2 cellular contexts compared by ENCODE assay signal in the genomic region with DNA sequence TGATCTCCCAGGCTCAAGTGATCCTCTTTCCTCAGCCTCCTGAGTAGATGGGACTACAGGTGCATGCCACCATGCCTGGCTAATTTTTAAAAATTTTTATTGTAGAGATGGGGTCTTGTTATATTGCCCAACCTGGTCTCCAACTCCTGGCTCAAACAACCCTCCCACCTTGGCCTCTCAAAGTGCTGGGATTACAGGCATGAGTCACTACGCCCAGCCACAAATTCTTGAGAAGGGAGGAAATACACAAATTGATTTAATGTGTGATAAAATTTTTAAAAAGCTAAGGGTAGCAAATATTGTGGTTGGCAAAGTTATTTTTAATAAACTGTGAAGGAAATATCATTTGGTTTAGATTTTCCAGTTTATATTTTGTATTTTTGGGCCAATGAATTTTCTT.
TF ChIP-seq lines count a peak whose summit lies in the region.

No MANE protein-coding gene starts in this region.

TF ChIP-seq in SK-N-SH, 30 proteins besides CTCF, POLR2A, EP300 and RAD21 (continued from another document):
- TF ChIP-seq, protein P1, sequence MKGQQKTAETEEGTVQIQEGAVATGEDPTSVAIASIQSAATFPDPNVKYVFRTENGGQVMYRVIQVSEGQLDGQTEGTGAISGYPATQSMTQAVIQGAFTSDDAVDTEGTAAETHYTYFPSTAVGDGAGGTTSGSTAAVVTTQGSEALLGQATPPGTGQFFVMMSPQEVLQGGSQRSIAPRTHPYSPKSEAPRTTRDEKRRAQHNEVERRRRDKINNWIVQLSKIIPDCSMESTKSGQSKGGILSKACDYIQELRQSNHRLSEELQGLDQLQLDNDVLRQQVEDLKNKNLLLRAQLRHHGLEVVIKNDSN (IDR thresholded peaks at IDR 0.05; ENCODE audit: borderline replicate concordance, low read depth), result no peak
- TF ChIP-seq NRF1 (IDR thresholded peaks at IDR 0.05; ENCODE audit: low read depth, low read length) (no peak), RFX5 (IDR thresholded peaks at IDR 0.05; ENCODE audit: low read length) (no peak), FOXM1 (IDR thresholded peaks at IDR 0.05; ENCODE audit: low read depth) (no peak), SMC3 (IDR thresholded peaks at IDR 0.05; ENCODE audit: low read depth, low read length) (no peak)

TF ChIP-seq in SK-N-SH treated with all-trans-retinoic acid at 6 μM for 48 hours, 23 proteins besides CTCF, POLR2A, EP300 and RAD21 (continued from another document):
- TF ChIP-seq TSHZ2 (CRISPR knock-in tag; IDR thresholded peaks at IDR 0.05), result no peak
- no peak for TF ChIP-seq ZFP30 (CRISPR knock-in tag; IDR thresholded peaks at IDR 0.05)
- no peak for TF ChIP-seq TOX (CRISPR knock-in tag; IDR thresholded peaks at IDR 0.05; ENCODE audit: borderline replicate concordance)
- no peak for TF ChIP-seq CREB5 (CRISPR knock-in tag; IDR thresholded peaks at IDR 0.05; ENCODE audit: low read depth)
- no peak for TF ChIP-seq ZNF8 (CRISPR knock-in tag; IDR thresholded peaks at IDR 0.05)
- no peak for TF ChIP-seq SNAI2 (CRISPR knock-in tag; IDR thresholded peaks at IDR 0.05)
- no peak for TF ChIP-seq OSR1 (CRISPR knock-in tag; IDR thresholded peaks at IDR 0.05)
- TF ChIP-seq, protein P2, sequence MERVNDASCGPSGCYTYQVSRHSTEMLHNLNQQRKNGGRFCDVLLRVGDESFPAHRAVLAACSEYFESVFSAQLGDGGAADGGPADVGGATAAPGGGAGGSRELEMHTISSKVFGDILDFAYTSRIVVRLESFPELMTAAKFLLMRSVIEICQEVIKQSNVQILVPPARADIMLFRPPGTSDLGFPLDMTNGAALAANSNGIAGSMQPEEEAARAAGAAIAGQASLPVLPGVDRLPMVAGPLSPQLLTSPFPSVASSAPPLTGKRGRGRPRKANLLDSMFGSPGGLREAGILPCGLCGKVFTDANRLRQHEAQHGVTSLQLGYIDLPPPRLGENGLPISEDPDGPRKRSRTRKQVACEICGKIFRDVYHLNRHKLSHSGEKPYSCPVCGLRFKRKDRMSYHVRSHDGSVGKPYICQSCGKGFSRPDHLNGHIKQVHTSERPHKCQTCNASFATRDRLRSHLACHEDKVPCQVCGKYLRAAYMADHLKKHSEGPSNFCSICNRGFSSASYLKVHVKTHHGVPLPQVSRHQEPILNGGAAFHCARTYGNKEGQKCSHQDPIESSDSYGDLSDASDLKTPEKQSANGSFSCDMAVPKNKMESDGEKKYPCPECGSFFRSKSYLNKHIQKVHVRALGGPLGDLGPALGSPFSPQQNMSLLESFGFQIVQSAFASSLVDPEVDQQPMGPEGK (CRISPR knock-in tag; IDR thresholded peaks at IDR 0.05; ENCODE audit: borderline replicate concordance), result no peak
- no peak for TF ChIP-seq CSRNP3 (CRISPR knock-in tag; IDR thresholded peaks at IDR 0.05)
- no peak for TF ChIP-seq ZFP3 (CRISPR knock-in tag; IDR thresholded peaks at IDR 0.05)
- no peak for TF ChIP-seq ZNF565 (CRISPR knock-in tag; conservative IDR thresholded peaks at IDR 0.05; ENCODE audit: low read depth)
- TF ChIP-seq ZC3H10 (CRISPR knock-in tag; IDR thresholded peaks at IDR 0.05), result no peak
- no peak for TF ChIP-seq ARNTL (CRISPR knock-in tag; IDR thresholded peaks at IDR 0.05; ENCODE audit: borderline replicate concordance, low read depth)
- no peak for TF ChIP-seq TCF4 (CRISPR knock-in tag; IDR thresholded peaks at IDR 0.05; ENCODE audit: borderline replicate concordance)
- TF ChIP-seq GLIS3 (CRISPR knock-in tag; IDR thresholded peaks at IDR 0.05), result no peak
- TF ChIP-seq CSDC2 (CRISPR knock-in tag; IDR thresholded peaks at IDR 0.05), result no peak
